10 cellular contexts compared by ENCODE assay signal in genomic region chr2:17539596-17539992, GRCh38. TPM values are rescaled to one million over a fixed set of nuclear protein-coding genes. Genes with fewer than 3 reads are reported as not detected.
DNase-seq lines count a peak whose midpoint lies in the region; ATAC-seq and TF ChIP-seq lines count a peak whose summit lies in the region.
"Had no signal": no experiment of that assay in that cellular context is flagged by ENCODE, and none has a peak within 500 bp of the region (broad histone marks: within the 10 kb centered on the region; RNA-seq: fewer than 3 reads in every experiment).

No MANE protein-coding gene starts in this region.

- ATAC-seq in GM21717 (IDR thresholded peaks at IDR 0.05; ENCODE audit: unreplicated experiment) (no peak), HG02623 (IDR thresholded peaks at IDR 0.05; ENCODE audit: unreplicated experiment) (no peak), HG03439 (IDR thresholded peaks at IDR 0.05; ENCODE audit: unreplicated experiment) (no peak)

- TF ChIP-seq CTCF in glutamatergic neuron (IDR thresholded peaks at IDR 0.05; ENCODE audit: partially characterized antibody, unreplicated experiment) (no peak), osteocyte (IDR thresholded peaks at IDR 0.05) (no peak)

- H3K36me3 Mint-ChIP-seq in glutamatergic neuron (ENCODE audit: unreplicated experiment) (no peaks in the 10 kb centered on the region), osteocyte (ENCODE audit: unreplicated experiment) (no peaks in the 10 kb centered on the region)

- H3K27me3 Mint-ChIP-seq in glutamatergic neuron (ENCODE audit: unreplicated experiment): peaks cover 6% of the 10 kb centered on the region
- peaks cover 83% of the 10 kb centered on the region for H3K27me3 Mint-ChIP-seq in osteocyte (ENCODE audit: unreplicated experiment)

- peak overlapping the region; percentile 95 for H3K4me3 Mint-ChIP-seq in glutamatergic neuron (ENCODE audit: unreplicated experiment)
- H3K4me3 Mint-ChIP-seq in osteocyte (ENCODE audit: unreplicated experiment): peak overlapping the region; percentile 79

- DNase-seq in Daoy (ENCODE audit: low read depth) (peak; percentile 70), SK-N-DZ (ENCODE audit: low spot score) (peak; percentile 8), glutamatergic neuron (peak; percentile 33), osteocyte (ENCODE audit: extremely low spot score, unreplicated experiment) (no peak), NCI-H146 treated with DMSO at 0.1 percent for 48 hours (lab: John Stamatoyannopoulos, UW; ENCODE audit: unreplicated experiment) (no peak)

- H3K4me1 Mint-ChIP-seq in glutamatergic neuron (ENCODE audit: low read depth, unreplicated experiment): peaks cover 14% of the 10 kb centered on the region
- H3K4me1 Mint-ChIP-seq in osteocyte (ENCODE audit: unreplicated experiment): peaks cover 34% of the 10 kb centered on the region

- H3K27ac Mint-ChIP-seq in glutamatergic neuron (ENCODE audit: unreplicated experiment) (no peak overlapping the region), osteocyte (ENCODE audit: unreplicated experiment) (no peak overlapping the region)

- H3K9me3 Mint-ChIP-seq in glutamatergic neuron (ENCODE audit: unreplicated experiment) (peaks cover 3% of the 10 kb centered on the region), osteocyte (ENCODE audit: unreplicated experiment) (no peaks in the 10 kb centered on the region)

RNA-seq across cellular contexts. Expression of gene VSNL1, which starts 0.9 kb away (rescaled TPM):
- total RNA-seq in Daoy (2014; rRNA removed; shearing (Covaris generic)): 0.09 and 2.1 TPM in 2 replicates
- 0.54 and 1.0 TPM in 2 replicates for polyA plus RNA-seq in SK-N-DZ (2014; cell fraction: cytosol; rRNA removed)
- not detected in 2 replicates for polyA plus RNA-seq in SK-N-DZ (2014; cell fraction: nucleus; rRNA removed)
- total RNA-seq in glutamatergic neuron (ENCODE audit: unreplicated experiment) (6.1 TPM), osteocyte (not detected in 2 replicates)
- total RNA-seq: dermis microvascular lymphatic vessel endothelial cell; T-helper 1 cell treated with Interleukin-12 subunit alpha and Interleukin-12 subunit beta and Interleukin-4 antibody, amounts not matched to agents 30 ng/mL and 1 ng/mL, for 36 hours had no signal

RNA-seq across cellular contexts. Expression of gene RAD51AP2, which starts 21.4 kb away (rescaled TPM):
- not detected in 2 replicates for total RNA-seq in Daoy (2014; rRNA removed; shearing (Covaris generic))
- not detected in 2 replicates for polyA plus RNA-seq in SK-N-DZ (2014; cell fraction: cytosol; rRNA removed)
- polyA plus RNA-seq in SK-N-DZ (2014; cell fraction: nucleus; rRNA removed): not detected in 2 replicates
- total RNA-seq in glutamatergic neuron (ENCODE audit: unreplicated experiment): not detected
- not detected in 2 replicates for total RNA-seq in osteocyte
- total RNA-seq: dermis microvascular lymphatic vessel endothelial cell; T-helper 1 cell treated with Interleukin-12 subunit alpha and Interleukin-12 subunit beta and Interleukin-4 antibody, amounts not matched to agents 30 ng/mL and 1 ng/mL, for 36 hours had no signal

Comparison
In these comparisons a context has a peak if more than half of its experiments do, and no peak if none do; other contexts are left out.
1. DNase-seq: peak in Daoy (single experiment), SK-N-DZ (single experiment) and glutamatergic neuron (single experiment); none in osteocyte (single experiment) and NCI-H146 treated with DMSO at 0.1 percent for 48 hours (single experiment).